Comparison of ENCODE assay signal across 12 cellular contexts in genomic region chr12:116366456-116366776, GRCh38.
A peak's percentile ranks its signal among the peaks of the same experiment; 100 is the strongest.
DNase-seq lines count a peak whose midpoint lies in the region; TF ChIP-seq lines count a peak whose summit lies in the region.
"Had no signal": no experiment of that assay in that cellular context is flagged by ENCODE, and none has a peak within 500 bp of the region (broad histone marks: within the 10 kb centered on the region; RNA-seq: fewer than 3 reads in every experiment).

No MANE protein-coding gene starts in this region.

- peaks cover 8% of the 10 kb centered on the region for H3F3A ChIP-seq in SK-N-SH (replicated peaks; ENCODE audit: insufficient read depth)

- no peak overlapping the region for H3K4me3 ChIP-seq in SK-N-SH (ENCODE audit: low read depth in 2 of 2, low read length in 1 of 2)
- no peak overlapping the region for H3K4me3 ChIP-seq in CD8-positive, alpha-beta memory T cell (ENCODE audit: low read length)
- H3K4me3 ChIP-seq: tibial nerve had no signal

- peak; percentile 36 for TF ChIP-seq RAD21 in SK-N-SH (IDR thresholded peaks at IDR 0.05; ENCODE audit: low read length)

- H3K9ac ChIP-seq in SK-N-SH, result no peak overlapping the region

- H3K4me3 Mint-ChIP-seq in CD8-positive, alpha-beta memory T cell, result no peak overlapping the region
- no peak overlapping the region for H3K4me3 Mint-ChIP-seq in CD14-positive monocyte
- H3K4me3 Mint-ChIP-seq: activated naive CD4-positive, alpha-beta T cell treated with anti-CD3 and anti-CD28 coated beads, Interleukin-2, amount 50 U/mL, for 24 hours had no signal

- TF ChIP-seq CTCF in SK-N-SH (IDR thresholded peaks at IDR 0.05) (0 out of 2 replicates have a peak, but pooled peaks have one; percentile 5), CD14-positive monocyte (IDR thresholded peaks at IDR 0.05) (no peak)

- peak overlapping the region; percentile 50; the same call in 1 of the 2 replicates for H2AFZ ChIP-seq in SK-N-SH (ENCODE audit: low read depth)

- no peaks in the 10 kb centered on the region for H3K36me3 ChIP-seq in SK-N-SH (replicated peaks in 1 of 2; ENCODE audit: control insufficient read depth in 1 of 2, insufficient read depth in 2 of 2, low read length in 1 of 2)
- H3K36me3 ChIP-seq in CD8-positive, alpha-beta memory T cell (ENCODE audit: insufficient read depth, low read length), result no peaks in the 10 kb centered on the region
- H3K36me3 ChIP-seq: tibial nerve had no signal

- no peak overlapping the region for H3K27ac Mint-ChIP-seq in CD8-positive, alpha-beta memory T cell
- no peak overlapping the region for H3K27ac Mint-ChIP-seq in CD14-positive monocyte
- H3K27ac Mint-ChIP-seq: activated naive CD4-positive, alpha-beta T cell treated with anti-CD3 and anti-CD28 coated beads, Interleukin-2, amount 50 U/mL, for 24 hours had no signal

- intact Hi-C loops in CD14-positive monocyte (cut with micrococcal nuclease), result no loop called here

- no peaks in the 10 kb centered on the region for H3K27me3 ChIP-seq in SK-N-SH (ENCODE audit: insufficient read depth)
- no peaks in the 10 kb centered on the region for H3K27me3 ChIP-seq in CD8-positive, alpha-beta memory T cell (ENCODE audit: insufficient read depth, low read length, poor library complexity, severe bottlenecking)
- H3K27me3 ChIP-seq: tibial nerve had no signal

- no peaks in the 10 kb centered on the region for H3K9me3 Mint-ChIP-seq in CD8-positive, alpha-beta memory T cell
- peaks cover 0 to 5% (median 0%) of the 10 kb centered on the region in 7 donors for H3K9me3 Mint-ChIP-seq in CD14-positive monocyte
- H3K9me3 Mint-ChIP-seq: activated naive CD4-positive, alpha-beta T cell treated with anti-CD3 and anti-CD28 coated beads, Interleukin-2, amount 50 U/mL, for 24 hours had no signal

- peaks cover 0 to 3% (median 0%) of the 10 kb centered on the region in 3 donors for H3K4me1 Mint-ChIP-seq in CD8-positive, alpha-beta memory T cell
- peaks cover 3% of the 10 kb centered on the region for H3K4me1 Mint-ChIP-seq in CD14-positive monocyte
- H3K4me1 Mint-ChIP-seq: activated naive CD4-positive, alpha-beta T cell treated with anti-CD3 and anti-CD28 coated beads, Interleukin-2, amount 50 U/mL, for 24 hours had no signal

- no peaks in the 10 kb centered on the region for H3K9me2 ChIP-seq in SK-N-SH

- DNase-seq in DMS153 (lab: John Stamatoyannopoulos, UW) (peak; percentile 95), NCI-H187 (lab: John Stamatoyannopoulos, UW) (peak; percentile 42 to 70), SK-N-SH (peak; percentile 69), mucosa of gallbladder (ENCODE audit: low spot score) (peak; percentile 41), dedifferentiated amniotic fluid mesenchymal stem cell (ENCODE audit: extremely low spot score) (no peak), CD14-positive monocyte (ENCODE audit: low spot score) (no peak), Ammon's horn (ENCODE audit: low spot score) (no peak)
- DNase-seq in CD8-positive, alpha-beta memory T cell, result no peak
- DNase-seq: Calu3, glutamatergic neuron had no signal

- 52% methylated on average over 6 of the region's 9 CpGs for WGBS in SK-N-SH (ENCODE audit: low lambda C conversion rate)

- H4K20me1 ChIP-seq in SK-N-SH (ENCODE audit: insufficient read depth), result no peaks in the 10 kb centered on the region

- H3K4me1 ChIP-seq in SK-N-SH (ENCODE audit: control insufficient read depth in 1 of 2, insufficient read depth in 2 of 2, low read depth in 1 of 2, low read length in 1 of 2), result peaks cover 9 to 20% of the 10 kb centered on the region in 2 experiments; a peak in 2 of 4 replicates
- peaks cover 3% of the 10 kb centered on the region for H3K4me1 ChIP-seq in CD8-positive, alpha-beta memory T cell (ENCODE audit: insufficient read depth, low read length)

- POLR2A ChIA-PET in SK-N-SH (lab: Yijun Ruan, JAX), result interaction anchor here (0.6 kb wide), 2 partner anchors 108 to 198 kb away, joined by 3 to 4 read pairs; no protein-coding TSS in a partner anchor
- POLR2A ChIA-PET in CD8-positive, alpha-beta memory T cell (lab: Charles Lee), result no interaction called here

- H3K4me2 ChIP-seq in SK-N-SH, result 0 out of 2 replicates have a peak overlapping the region, but pooled peaks have one; percentile 21

- H3K36me3 Mint-ChIP-seq in CD8-positive, alpha-beta memory T cell, result no peaks in the 10 kb centered on the region
- no peaks in the 10 kb centered on the region for H3K36me3 Mint-ChIP-seq in CD14-positive monocyte
- H3K36me3 Mint-ChIP-seq: activated naive CD4-positive, alpha-beta T cell treated with anti-CD3 and anti-CD28 coated beads, Interleukin-2, amount 50 U/mL, for 24 hours had no signal

- peak in 1 of 2 experiments; percentile 66; a peak in 2 of 4 replicates for TF ChIP-seq EP300 in SK-N-SH (IDR thresholded peaks at IDR 0.05; ENCODE audit: borderline replicate concordance in 1 of 2, low read depth in 1 of 2, low read length in 1 of 2)

- H3K27me3 Mint-ChIP-seq in CD8-positive, alpha-beta memory T cell, result peaks cover 0 to 5% of the 10 kb centered on the region in 2 donors
- H3K27me3 Mint-ChIP-seq in CD14-positive monocyte (ENCODE audit: low read depth in 3 of 3), result peaks cover 3% of the 10 kb centered on the region in 3 donors
- H3K27me3 Mint-ChIP-seq: activated naive CD4-positive, alpha-beta T cell treated with anti-CD3 and anti-CD28 coated beads, Interleukin-2, amount 50 U/mL, for 24 hours had no signal

- CTCF ChIA-PET in SK-N-SH (lab: Yijun Ruan, JAX), result interaction anchor here (0.6 to 1.8 kb wide), 2 partner anchors 11 to 49 kb away, joined by 3 to 7 read pairs; no protein-coding TSS in a partner anchor
- CTCF ChIA-PET in CD8-positive, alpha-beta memory T cell (lab: Charles Lee), result no interaction called here

- no peaks in the 10 kb centered on the region for H3K79me2 ChIP-seq in SK-N-SH (ENCODE audit: insufficient read depth)

- peak overlapping the region; percentile 16 to 73; a peak in 3 of 4 replicates for H3K27ac ChIP-seq in SK-N-SH (ENCODE audit: low read depth in 2 of 2, low read length in 1 of 2)
- no peak overlapping the region for H3K27ac ChIP-seq in CD8-positive, alpha-beta memory T cell (ENCODE audit: low read depth, low read length)
- H3K27ac ChIP-seq: tibial nerve had no signal

- H3K9me3 ChIP-seq in SK-N-SH, result no peaks in the 10 kb centered on the region
- no peaks in the 10 kb centered on the region for H3K9me3 ChIP-seq in CD8-positive, alpha-beta memory T cell (ENCODE audit: low read length)
- H3K9me3 ChIP-seq: tibial nerve had no signal

TF ChIP-seq in SK-N-SH, 30 proteins besides CTCF, POLR2A, EP300 and RAD21:
- TF ChIP-seq NRF1 (IDR thresholded peaks at IDR 0.05; ENCODE audit: low read depth, low read length) (no peak), SMC3 (IDR thresholded peaks at IDR 0.05; ENCODE audit: low read depth, low read length) (peak; percentile 5; the same call in 1 of the 2 replicates), CHD2 (IDR thresholded peaks at IDR 0.05; ENCODE audit: low read length, partially characterized antibody) (peak; percentile 66), MXI1 (IDR thresholded peaks at IDR 0.05; ENCODE audit: low read depth, low read length) (peak; percentile 55; the same call in 1 of the 2 replicates), NFIC (IDR thresholded peaks at IDR 0.05; ENCODE audit: borderline replicate concordance) (peak; percentile 23; the same call in 1 of the 2 replicates), RFX5 (IDR thresholded peaks at IDR 0.05; ENCODE audit: low read length) (no peak), MAX (IDR thresholded peaks at IDR 0.05; ENCODE audit: low read depth) (no peak), USF1 (IDR thresholded peaks at IDR 0.05; ENCODE audit: borderline replicate concordance, low read depth) (no peak)

Comparison
In these comparisons a context has a peak if more than half of its experiments do, and no peak if none do; other contexts are left out.
1. DNase-seq: peak in DMS153 (single experiment), NCI-H187 (2 of 2), SK-N-SH (single experiment) and mucosa of gallbladder (single experiment); none in dedifferentiated amniotic fluid mesenchymal stem cell (single experiment), CD8-positive, alpha-beta memory T cell (0 of 5), CD14-positive monocyte (single experiment) and Ammon's horn (single experiment).